1 cellular context compared by ENCODE assay signal in the genomic region with DNA sequence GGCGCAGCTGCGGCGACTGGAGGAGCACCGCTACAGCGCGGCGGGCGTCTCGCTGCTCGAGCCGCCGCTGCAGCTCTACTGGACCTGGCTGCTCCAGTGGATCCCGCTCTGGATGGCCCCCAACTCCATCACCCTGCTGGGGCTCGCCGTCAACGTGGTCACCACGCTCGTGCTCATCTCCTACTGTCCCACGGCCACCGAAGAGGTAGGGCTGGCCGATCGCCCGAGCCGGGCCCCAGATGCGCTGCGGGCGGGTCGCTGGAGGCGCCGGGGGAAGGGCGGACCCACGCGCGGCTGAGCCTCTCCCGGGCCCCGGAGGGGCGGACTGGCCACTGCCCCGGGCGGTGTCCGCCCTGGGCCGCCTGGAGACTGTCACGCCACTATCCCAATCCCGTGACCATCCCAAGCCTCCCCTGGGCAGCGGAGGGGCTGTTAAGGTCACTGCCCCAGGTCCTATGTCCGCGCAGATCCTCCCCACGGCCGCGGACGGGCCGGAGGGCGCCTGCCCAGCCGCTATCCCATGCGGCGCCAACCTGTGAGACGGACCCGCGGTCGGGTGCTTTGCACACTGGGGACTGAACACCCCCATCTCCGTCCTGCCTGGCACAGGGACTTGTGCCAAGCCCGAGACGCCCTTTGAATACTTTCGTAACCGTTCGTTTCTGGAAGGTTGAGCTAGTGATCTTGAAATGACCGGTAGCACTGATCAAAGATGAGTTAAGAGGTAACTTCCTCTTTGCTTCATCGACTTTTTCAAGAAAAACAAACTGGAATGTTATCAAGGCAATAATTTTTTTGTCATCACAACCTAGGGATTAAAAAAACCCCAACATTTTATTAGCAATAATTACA.
TF ChIP-seq lines count a peak whose summit lies in the region.

No MANE protein-coding gene starts in this region.

TF ChIP-seq in HepG2, 621 proteins besides CTCF, POLR2A, EP300 and RAD21 (continued from another document and continues in another):
- TF ChIP-seq, protein P1, sequence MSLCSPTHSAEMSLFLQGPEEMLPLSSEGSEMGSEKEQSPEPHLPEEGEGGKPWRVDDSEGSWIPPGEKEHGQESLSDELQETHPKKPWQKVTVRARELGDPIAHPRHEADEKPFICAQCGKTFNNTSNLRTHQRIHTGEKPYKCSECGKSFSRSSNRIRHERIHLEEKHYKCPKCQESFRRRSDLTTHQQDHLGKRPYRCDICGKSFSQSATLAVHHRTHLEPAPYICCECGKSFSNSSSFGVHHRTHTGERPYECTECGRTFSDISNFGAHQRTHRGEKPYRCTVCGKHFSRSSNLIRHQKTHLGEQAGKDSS (CRISPR knock-in tag; IDR thresholded peaks at IDR 0.05; ENCODE audit: borderline replicate concordance, low read depth): no peak; the same call in 1 of the 2 replicates
- no peak for TF ChIP-seq ZNF484 (CRISPR knock-in tag; IDR thresholded peaks at IDR 0.05; ENCODE audit: borderline replicate concordance, low read depth)
- peak; percentile 72; the same call in 1 of the 2 replicates for TF ChIP-seq ZFP82 (CRISPR knock-in tag; IDR thresholded peaks at IDR 0.05; ENCODE audit: borderline replicate concordance)
- no peak for TF ChIP-seq KDM1A (CRISPR knock-in tag; IDR thresholded peaks at IDR 0.05)
- no peak; the same call in 1 of the 2 replicates for TF ChIP-seq ESRRA (CRISPR knock-in tag; IDR thresholded peaks at IDR 0.05; ENCODE audit: low read depth)
- TF ChIP-seq, protein P2, sequence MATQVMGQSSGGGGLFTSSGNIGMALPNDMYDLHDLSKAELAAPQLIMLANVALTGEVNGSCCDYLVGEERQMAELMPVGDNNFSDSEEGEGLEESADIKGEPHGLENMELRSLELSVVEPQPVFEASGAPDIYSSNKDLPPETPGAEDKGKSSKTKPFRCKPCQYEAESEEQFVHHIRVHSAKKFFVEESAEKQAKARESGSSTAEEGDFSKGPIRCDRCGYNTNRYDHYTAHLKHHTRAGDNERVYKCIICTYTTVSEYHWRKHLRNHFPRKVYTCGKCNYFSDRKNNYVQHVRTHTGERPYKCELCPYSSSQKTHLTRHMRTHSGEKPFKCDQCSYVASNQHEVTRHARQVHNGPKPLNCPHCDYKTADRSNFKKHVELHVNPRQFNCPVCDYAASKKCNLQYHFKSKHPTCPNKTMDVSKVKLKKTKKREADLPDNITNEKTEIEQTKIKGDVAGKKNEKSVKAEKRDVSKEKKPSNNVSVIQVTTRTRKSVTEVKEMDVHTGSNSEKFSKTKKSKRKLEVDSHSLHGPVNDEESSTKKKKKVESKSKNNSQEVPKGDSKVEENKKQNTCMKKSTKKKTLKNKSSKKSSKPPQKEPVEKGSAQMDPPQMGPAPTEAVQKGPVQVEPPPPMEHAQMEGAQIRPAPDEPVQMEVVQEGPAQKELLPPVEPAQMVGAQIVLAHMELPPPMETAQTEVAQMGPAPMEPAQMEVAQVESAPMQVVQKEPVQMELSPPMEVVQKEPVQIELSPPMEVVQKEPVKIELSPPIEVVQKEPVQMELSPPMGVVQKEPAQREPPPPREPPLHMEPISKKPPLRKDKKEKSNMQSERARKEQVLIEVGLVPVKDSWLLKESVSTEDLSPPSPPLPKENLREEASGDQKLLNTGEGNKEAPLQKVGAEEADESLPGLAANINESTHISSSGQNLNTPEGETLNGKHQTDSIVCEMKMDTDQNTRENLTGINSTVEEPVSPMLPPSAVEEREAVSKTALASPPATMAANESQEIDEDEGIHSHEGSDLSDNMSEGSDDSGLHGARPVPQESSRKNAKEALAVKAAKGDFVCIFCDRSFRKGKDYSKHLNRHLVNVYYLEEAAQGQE (IDR thresholded peaks at IDR 0.05; ENCODE audit: borderline replicate concordance in 1 of 2, low read depth in 1 of 2, low read length in 2 of 2): no peak
- TF ChIP-seq TBP (CRISPR knock-in tag; IDR thresholded peaks at IDR 0.05): no peak
- TF ChIP-seq, protein P3, sequence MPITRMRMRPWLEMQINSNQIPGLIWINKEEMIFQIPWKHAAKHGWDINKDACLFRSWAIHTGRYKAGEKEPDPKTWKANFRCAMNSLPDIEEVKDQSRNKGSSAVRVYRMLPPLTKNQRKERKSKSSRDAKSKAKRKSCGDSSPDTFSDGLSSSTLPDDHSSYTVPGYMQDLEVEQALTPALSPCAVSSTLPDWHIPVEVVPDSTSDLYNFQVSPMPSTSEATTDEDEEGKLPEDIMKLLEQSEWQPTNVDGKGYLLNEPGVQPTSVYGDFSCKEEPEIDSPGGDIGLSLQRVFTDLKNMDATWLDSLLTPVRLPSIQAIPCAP (CRISPR knock-in tag; IDR thresholded peaks at IDR 0.05; ENCODE audit: low read depth): no peak
- no peak for TF ChIP-seq ZNF644 (CRISPR knock-in tag; IDR thresholded peaks at IDR 0.05; ENCODE audit: low read depth)
- TF ChIP-seq, protein P4, sequence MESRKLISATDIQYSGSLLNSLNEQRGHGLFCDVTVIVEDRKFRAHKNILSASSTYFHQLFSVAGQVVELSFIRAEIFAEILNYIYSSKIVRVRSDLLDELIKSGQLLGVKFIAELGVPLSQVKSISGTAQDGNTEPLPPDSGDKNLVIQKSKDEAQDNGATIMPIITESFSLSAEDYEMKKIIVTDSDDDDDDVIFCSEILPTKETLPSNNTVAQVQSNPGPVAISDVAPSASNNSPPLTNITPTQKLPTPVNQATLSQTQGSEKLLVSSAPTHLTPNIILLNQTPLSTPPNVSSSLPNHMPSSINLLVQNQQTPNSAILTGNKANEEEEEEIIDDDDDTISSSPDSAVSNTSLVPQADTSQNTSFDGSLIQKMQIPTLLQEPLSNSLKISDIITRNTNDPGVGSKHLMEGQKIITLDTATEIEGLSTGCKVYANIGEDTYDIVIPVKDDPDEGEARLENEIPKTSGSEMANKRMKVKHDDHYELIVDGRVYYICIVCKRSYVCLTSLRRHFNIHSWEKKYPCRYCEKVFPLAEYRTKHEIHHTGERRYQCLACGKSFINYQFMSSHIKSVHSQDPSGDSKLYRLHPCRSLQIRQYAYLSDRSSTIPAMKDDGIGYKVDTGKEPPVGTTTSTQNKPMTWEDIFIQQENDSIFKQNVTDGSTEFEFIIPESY (CRISPR knock-in tag; IDR thresholded peaks at IDR 0.05): no peak
- no peak for TF ChIP-seq SMARCC2 (IDR thresholded peaks at IDR 0.05)
- TF ChIP-seq GFI1 (CRISPR knock-in tag; IDR thresholded peaks at IDR 0.05; ENCODE audit: borderline replicate concordance): 0 out of 2 replicates have a peak, but pooled peaks have one; percentile 30
- no peak for TF ChIP-seq EEA1 (CRISPR knock-in tag; IDR thresholded peaks at IDR 0.05; ENCODE audit: borderline replicate concordance)
- TF ChIP-seq ZNF709 (CRISPR knock-in tag; IDR thresholded peaks at IDR 0.05): no peak
- no peak for TF ChIP-seq ZNF143 (CRISPR knock-in tag; IDR thresholded peaks at IDR 0.05)
- no peak; the same call in 1 of the 2 replicates for TF ChIP-seq ZNF563 (CRISPR knock-in tag; IDR thresholded peaks at IDR 0.05)
- TF ChIP-seq, protein P5, sequence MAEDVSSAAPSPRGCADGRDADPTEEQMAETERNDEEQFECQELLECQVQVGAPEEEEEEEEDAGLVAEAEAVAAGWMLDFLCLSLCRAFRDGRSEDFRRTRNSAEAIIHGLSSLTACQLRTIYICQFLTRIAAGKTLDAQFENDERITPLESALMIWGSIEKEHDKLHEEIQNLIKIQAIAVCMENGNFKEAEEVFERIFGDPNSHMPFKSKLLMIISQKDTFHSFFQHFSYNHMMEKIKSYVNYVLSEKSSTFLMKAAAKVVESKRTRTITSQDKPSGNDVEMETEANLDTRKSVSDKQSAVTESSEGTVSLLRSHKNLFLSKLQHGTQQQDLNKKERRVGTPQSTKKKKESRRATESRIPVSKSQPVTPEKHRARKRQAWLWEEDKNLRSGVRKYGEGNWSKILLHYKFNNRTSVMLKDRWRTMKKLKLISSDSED (CRISPR knock-in tag; IDR thresholded peaks at IDR 0.05): no peak; the same call in 1 of the 2 replicates
- no peak for TF ChIP-seq HDAC2 (CRISPR knock-in tag; IDR thresholded peaks at IDR 0.05)
- TF ChIP-seq, protein P6, sequence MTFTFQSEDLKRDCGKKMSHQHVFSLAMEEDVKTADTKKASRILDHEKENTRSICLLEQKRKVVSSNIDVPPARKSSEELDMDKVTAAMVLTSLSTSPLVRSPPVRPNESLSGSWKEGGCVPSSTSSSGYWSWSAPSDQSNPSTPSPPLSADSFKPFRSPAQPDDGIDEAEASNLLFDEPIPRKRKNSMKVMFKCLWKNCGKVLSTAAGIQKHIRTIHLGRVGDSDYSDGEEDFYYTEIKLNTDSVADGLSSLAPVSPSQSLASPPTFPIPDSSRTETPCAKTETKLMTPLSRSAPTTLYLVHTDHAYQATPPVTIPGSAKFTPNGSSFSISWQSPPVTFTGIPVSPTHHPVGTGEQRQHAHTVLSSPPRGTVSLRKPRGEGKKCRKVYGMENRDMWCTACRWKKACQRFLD (CRISPR knock-in tag; IDR thresholded peaks at IDR 0.05; ENCODE audit: borderline replicate concordance): no peak
- TF ChIP-seq CBX5 (CRISPR knock-in tag; IDR thresholded peaks at IDR 0.05; ENCODE audit: borderline replicate concordance): no peak
- no peak for TF ChIP-seq CBX2 (IDR thresholded peaks at IDR 0.05; ENCODE audit: low read depth, low read length)
- TF ChIP-seq CBX2 (CRISPR knock-in tag; IDR thresholded peaks at IDR 0.05; ENCODE audit: low read depth): no peak
- no peak for TF ChIP-seq HHEX (CRISPR knock-in tag; IDR thresholded peaks at IDR 0.05)
- TF ChIP-seq NBN (conservative IDR thresholded peaks at IDR 0.05): no peak
- peak; percentile 75 for TF ChIP-seq RBM22 (optimal IDR thresholded peaks at IDR 0.05; ENCODE audit: low read length)
- no peak for TF ChIP-seq TP53 (CRISPR knock-in tag; conservative IDR thresholded peaks at IDR 0.05)
- no peak for TF ChIP-seq TSC22D2 (CRISPR knock-in tag; IDR thresholded peaks at IDR 0.05; ENCODE audit: borderline replicate concordance)
- no peak for TF ChIP-seq FOXJ3 (CRISPR knock-in tag; IDR thresholded peaks at IDR 0.05; ENCODE audit: borderline replicate concordance)
- TF ChIP-seq, protein P7, sequence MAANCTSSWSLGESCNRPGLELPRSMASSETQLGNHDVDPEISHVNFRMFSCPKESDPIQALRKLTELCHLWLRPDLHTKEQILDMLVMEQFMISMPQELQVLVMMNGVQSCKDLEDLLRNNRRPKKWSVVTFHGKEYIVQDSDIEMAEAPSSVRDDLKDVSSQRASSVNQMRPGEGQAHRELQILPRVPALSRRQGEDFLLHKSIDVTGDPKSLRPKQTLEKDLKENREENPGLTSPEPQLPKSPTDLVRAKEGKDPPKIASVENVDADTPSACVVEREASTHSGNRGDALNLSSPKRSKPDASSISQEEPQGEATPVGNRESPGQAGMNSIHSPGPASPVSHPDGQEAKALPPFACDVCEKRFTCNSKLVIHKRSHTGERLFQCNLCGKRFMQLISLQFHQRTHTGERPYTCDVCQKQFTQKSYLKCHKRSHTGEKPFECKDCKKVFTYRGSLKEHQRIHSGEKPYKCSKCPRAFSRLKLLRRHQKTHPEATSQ (CRISPR knock-in tag; IDR thresholded peaks at IDR 0.05; ENCODE audit: borderline replicate concordance): no peak
- no peak for TF ChIP-seq ZFP62 (CRISPR knock-in tag; IDR thresholded peaks at IDR 0.05)
- TF ChIP-seq TBX2 (CRISPR knock-in tag; IDR thresholded peaks at IDR 0.05; ENCODE audit: borderline replicate concordance): peak; percentile 23; the same call in 1 of the 2 replicates
- no peak for TF ChIP-seq ZNF354B (CRISPR knock-in tag; IDR thresholded peaks at IDR 0.05)
- TF ChIP-seq CEBPB (IDR thresholded peaks at IDR 0.05; ENCODE audit: borderline replicate concordance, low read depth, low read length): no peak
- no peak for TF ChIP-seq ZNF530 (CRISPR knock-in tag; IDR thresholded peaks at IDR 0.05; ENCODE audit: low read depth)
- no peak for TF ChIP-seq NR2F1 (CRISPR knock-in tag; IDR thresholded peaks at IDR 0.05)
- TF ChIP-seq, protein P8, sequence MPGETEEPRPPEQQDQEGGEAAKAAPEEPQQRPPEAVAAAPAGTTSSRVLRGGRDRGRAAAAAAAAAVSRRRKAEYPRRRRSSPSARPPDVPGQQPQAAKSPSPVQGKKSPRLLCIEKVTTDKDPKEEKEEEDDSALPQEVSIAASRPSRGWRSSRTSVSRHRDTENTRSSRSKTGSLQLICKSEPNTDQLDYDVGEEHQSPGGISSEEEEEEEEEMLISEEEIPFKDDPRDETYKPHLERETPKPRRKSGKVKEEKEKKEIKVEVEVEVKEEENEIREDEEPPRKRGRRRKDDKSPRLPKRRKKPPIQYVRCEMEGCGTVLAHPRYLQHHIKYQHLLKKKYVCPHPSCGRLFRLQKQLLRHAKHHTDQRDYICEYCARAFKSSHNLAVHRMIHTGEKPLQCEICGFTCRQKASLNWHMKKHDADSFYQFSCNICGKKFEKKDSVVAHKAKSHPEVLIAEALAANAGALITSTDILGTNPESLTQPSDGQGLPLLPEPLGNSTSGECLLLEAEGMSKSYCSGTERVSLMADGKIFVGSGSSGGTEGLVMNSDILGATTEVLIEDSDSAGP (CRISPR knock-in tag; IDR thresholded peaks at IDR 0.05; ENCODE audit: borderline replicate concordance): peak; percentile 59; the same call in 1 of the 2 replicates
- TF ChIP-seq ZNF713 (CRISPR knock-in tag; IDR thresholded peaks at IDR 0.05): no peak
- TF ChIP-seq, protein P9, sequence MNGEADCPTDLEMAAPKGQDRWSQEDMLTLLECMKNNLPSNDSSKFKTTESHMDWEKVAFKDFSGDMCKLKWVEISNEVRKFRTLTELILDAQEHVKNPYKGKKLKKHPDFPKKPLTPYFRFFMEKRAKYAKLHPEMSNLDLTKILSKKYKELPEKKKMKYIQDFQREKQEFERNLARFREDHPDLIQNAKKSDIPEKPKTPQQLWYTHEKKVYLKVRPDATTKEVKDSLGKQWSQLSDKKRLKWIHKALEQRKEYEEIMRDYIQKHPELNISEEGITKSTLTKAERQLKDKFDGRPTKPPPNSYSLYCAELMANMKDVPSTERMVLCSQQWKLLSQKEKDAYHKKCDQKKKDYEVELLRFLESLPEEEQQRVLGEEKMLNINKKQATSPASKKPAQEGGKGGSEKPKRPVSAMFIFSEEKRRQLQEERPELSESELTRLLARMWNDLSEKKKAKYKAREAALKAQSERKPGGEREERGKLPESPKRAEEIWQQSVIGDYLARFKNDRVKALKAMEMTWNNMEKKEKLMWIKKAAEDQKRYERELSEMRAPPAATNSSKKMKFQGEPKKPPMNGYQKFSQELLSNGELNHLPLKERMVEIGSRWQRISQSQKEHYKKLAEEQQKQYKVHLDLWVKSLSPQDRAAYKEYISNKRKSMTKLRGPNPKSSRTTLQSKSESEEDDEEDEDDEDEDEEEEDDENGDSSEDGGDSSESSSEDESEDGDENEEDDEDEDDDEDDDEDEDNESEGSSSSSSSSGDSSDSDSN (CRISPR knock-in tag; IDR thresholded peaks at IDR 0.05): peak; percentile 50
- TF ChIP-seq, protein P10, sequence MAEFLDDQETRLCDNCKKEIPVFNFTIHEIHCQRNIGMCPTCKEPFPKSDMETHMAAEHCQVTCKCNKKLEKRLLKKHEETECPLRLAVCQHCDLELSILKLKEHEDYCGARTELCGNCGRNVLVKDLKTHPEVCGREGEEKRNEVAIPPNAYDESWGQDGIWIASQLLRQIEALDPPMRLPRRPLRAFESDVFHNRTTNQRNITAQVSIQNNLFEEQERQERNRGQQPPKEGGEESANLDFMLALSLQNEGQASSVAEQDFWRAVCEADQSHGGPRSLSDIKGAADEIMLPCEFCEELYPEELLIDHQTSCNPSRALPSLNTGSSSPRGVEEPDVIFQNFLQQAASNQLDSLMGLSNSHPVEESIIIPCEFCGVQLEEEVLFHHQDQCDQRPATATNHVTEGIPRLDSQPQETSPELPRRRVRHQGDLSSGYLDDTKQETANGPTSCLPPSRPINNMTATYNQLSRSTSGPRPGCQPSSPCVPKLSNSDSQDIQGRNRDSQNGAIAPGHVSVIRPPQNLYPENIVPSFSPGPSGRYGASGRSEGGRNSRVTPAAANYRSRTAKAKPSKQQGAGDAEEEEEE (CRISPR knock-in tag; IDR thresholded peaks at IDR 0.05; ENCODE audit: borderline replicate concordance): no peak
- TF ChIP-seq CCAR2 (optimal IDR thresholded peaks at IDR 0.05; ENCODE audit: low read depth, low read length): no peak
- TF ChIP-seq ZNF703 (CRISPR knock-in tag; IDR thresholded peaks at IDR 0.05; ENCODE audit: borderline replicate concordance): no peak; the same call in 1 of the 2 replicates
- no peak for TF ChIP-seq NFE2L1 (CRISPR knock-in tag; IDR thresholded peaks at IDR 0.05; ENCODE audit: borderline replicate concordance)
- TF ChIP-seq ZNF337 (CRISPR knock-in tag; IDR thresholded peaks at IDR 0.05; ENCODE audit: borderline replicate concordance, low read depth): no peak
